In the genomic region with DNA sequence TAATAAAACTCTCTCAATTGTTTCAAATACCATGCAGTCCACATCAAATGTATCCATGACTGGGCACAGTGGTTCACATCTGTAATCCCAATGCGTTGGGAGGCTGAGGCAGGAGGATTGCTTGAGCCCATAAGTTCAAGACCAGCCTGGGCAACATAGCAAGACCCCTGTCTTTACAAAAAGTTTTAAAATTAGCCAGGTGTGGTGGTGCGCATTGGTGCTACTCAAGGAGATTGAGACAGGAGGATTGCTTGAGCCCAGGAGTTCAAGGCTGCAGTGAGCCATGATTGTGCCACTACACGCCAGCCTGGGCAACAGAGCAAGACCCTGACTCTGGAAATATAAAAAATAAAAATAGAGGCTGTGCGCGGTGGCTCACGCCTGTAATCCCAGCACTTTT, we compare ENCODE assay signal across 10 cellular contexts. TPM values are rescaled to one million over a fixed set of nuclear protein-coding genes. Genes with fewer than 3 reads are reported as not detected.
"Had no signal": no experiment of that assay in that cellular context is flagged by ENCODE, and none has a peak within 500 bp of the region (broad histone marks: within the 10 kb centered on the region; RNA-seq: fewer than 3 reads in every experiment).

No MANE protein-coding gene starts in this region.

- H3K27ac ChIP-seq: HL-60 had no signal

- ATAC-seq: GM23338 had no signal

- H2AFZ ChIP-seq: GM23338 had no signal

- H3K4me3 ChIP-seq: GM23338 had no signal

- H3K4me2 ChIP-seq: GM23338 had no signal

- FAIRE-seq: H1, H54 had no signal

- DNase-seq: H9, HCEC 1CT, HFFc6, IMR-90, KBM-7 had no signal

RNA-seq across cellular contexts. Expression of gene SYNE4, which starts 19.1 kb away (rescaled TPM):
- total RNA-seq: HT1080, IMR-90 had no signal
